In the genomic region with DNA sequence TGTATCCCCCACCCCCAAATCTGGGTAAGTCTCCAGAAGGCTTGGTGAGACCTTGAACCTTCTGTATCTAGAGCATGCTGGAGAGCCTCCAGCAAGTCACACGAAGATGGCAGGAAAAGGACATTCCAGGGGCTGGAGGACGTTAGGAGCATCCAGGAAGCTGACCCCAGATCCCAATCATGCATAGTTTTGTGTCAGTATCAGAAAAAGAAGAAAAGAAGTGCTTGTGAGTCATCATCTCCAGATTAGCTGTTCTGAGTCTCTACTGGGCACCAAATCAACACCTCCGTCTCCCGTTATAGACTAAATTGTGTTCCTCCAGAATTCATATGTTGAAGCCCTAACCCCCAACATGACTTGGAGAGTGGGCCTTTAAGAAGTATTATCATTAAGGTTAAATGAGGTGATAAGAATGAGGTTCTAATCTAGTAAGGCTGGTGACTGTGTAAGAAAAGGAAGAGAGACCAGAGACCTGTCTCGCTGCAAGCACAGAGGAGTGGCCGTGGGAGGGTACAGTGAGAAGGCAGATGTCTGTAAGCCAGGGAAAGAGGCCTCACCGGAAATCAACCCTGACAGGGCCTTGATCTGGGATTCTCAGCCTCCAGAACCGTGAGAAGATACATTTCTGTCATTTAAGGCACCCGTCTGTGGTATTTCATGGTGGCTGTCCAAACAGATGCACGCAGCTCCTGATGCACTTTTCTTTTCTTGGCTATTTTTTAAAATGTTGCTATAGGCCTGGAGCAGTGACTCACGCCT, we compare ENCODE assay signal across 2 cellular contexts.
TF ChIP-seq lines count a peak whose summit lies in the region.

No MANE protein-coding gene starts in this region.

TF ChIP-seq in SK-N-SH, 30 proteins besides CTCF, POLR2A, EP300 and RAD21:
- TF ChIP-seq JUND (IDR thresholded peaks at IDR 0.05): peak; percentile 73
- TF ChIP-seq RCOR1 (IDR thresholded peaks at IDR 0.05; ENCODE audit: low read length): no peak
- TF ChIP-seq TEAD4 (IDR thresholded peaks at IDR 0.05; ENCODE audit: borderline replicate concordance, insufficient read depth): peak; percentile 73
- TF ChIP-seq NFIC (IDR thresholded peaks at IDR 0.05; ENCODE audit: borderline replicate concordance): peak; percentile 79
- TF ChIP-seq REST (IDR thresholded peaks at IDR 0.05; ENCODE audit: low read depth, low read length): no peak
- TF ChIP-seq TCF12 (IDR thresholded peaks at IDR 0.05): peak; percentile 77
- peak; percentile 78 for TF ChIP-seq FOSL2 (IDR thresholded peaks at IDR 0.05; ENCODE audit: borderline replicate concordance, low read depth)
- TF ChIP-seq PBX3 (IDR thresholded peaks at IDR 0.05): peak; percentile 74

TF ChIP-seq in endothelial cell of umbilical vein, 7 proteins besides CTCF, POLR2A, EP300 and RAD21:
- TF ChIP-seq GATA2 (IDR thresholded peaks at IDR 0.05; ENCODE audit: insufficient read depth, insufficient read length, low read depth, low read length): peak; percentile 73
- no peak for TF ChIP-seq MYC (IDR thresholded peaks at IDR 0.05; ENCODE audit: low read depth, low read length)
